In the genomic region with DNA sequence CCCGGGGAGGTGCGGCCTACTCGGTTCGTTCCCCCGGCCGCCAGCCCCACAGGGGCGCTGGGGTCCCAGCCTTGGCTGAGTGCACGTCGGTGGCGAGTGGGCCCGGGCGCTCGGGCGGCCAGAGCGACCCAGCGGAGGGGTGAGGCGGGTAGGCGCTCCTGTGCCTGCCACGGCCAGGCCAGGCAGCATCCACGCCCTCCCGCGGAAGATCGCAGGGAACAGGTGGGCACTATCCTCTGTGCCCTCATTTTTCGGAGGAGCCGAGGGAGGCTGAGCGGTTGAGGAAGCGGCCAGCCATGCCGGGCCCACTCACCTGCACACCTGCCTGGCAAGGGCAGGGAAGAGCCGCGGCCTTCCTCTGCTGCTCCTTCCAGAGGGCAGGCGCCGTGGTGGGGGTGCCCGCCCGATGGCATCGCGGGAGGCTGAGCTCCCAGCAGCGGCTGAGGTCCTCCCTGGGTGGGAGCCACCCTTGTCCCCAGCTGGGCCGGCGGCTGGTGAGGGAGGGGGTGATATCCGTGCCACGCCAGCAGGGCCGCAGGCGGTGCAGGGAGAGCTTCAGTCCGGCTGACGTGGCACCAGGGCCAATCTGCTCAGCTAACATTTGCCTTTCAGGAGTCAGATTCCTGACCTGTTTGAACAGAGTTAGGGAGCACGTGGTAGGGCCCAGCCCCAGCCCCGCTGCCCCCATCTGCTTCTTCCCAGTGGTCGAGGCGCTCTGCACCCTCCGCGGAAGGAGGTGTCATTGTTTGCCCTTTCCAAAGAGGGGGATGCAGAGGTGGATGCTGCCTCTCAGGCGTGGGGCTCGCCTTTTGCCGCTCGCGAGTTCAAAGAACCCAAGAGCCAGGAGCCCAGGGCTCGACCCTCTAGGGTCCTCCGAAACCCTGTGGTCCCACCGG, we compare ENCODE assay signal across 8 cellular contexts. TPM values are rescaled to one million over a fixed set of nuclear protein-coding genes. Genes with fewer than 3 reads are reported as not detected.
DNase-seq lines count a peak whose midpoint lies in the region; ATAC-seq lines count a peak whose summit lies in the region.

No MANE protein-coding gene starts in this region.

- H3K9me3 Mint-ChIP-seq in activated CD4-positive, alpha-beta memory T cell treated with anti-CD3 and anti-CD28 coated beads for 36 hours, result no peaks in the 10 kb centered on the region

- H3K27me3 Mint-ChIP-seq in activated CD4-positive, alpha-beta memory T cell treated with anti-CD3 and anti-CD28 coated beads for 36 hours, result no peaks in the 10 kb centered on the region

- no peak overlapping the region for H3K27ac Mint-ChIP-seq in activated CD4-positive, alpha-beta memory T cell treated with anti-CD3 and anti-CD28 coated beads for 36 hours

- CTCF ChIA-PET in activated CD4-positive, alpha-beta memory T cell treated with anti-CD3 and anti-CD28 coated beads for 36 hours (lab: Charles Lee), result interaction anchor here (0.6 to 9.0 kb wide), 25 partner anchors 39 to 563 kb away, joined by 3 to 106 read pairs (median 4); partner anchors contain the start of gene AGPAT2

- POLR2A ChIA-PET in activated CD4-positive, alpha-beta memory T cell treated with anti-CD3 and anti-CD28 coated beads for 36 hours (lab: Charles Lee), result interaction anchor here (0.6 to 1.3 kb wide), 3 partner anchors 55 to 244 kb away, joined by 3 to 7 read pairs (median 3); no protein-coding TSS in a partner anchor

- peak overlapping the region; percentile 67 for H3K4me3 ChIP-seq in skeletal muscle cell (ENCODE audit: low read depth, low read length)

- DNase-seq in COLO668 (lab: John Stamatoyannopoulos, UW; ENCODE audit: unreplicated experiment) (peak; percentile 69), HT-29 (ENCODE audit: low spot score) (peak; percentile 55), left cardiac atrium (peak; percentile 59), skeletal muscle cell (ENCODE audit: low read depth) (no peak), D341Med (ENCODE audit: low spot score) (no peak)
- DNase-seq in activated CD4-positive, alpha-beta memory T cell treated with anti-CD3 and anti-CD28 coated beads for 36 hours, result no peak

- intact Hi-C loops in activated CD4-positive, alpha-beta memory T cell treated with anti-CD3 and anti-CD28 coated beads for 36 hours (cut with micrococcal nuclease), result loop anchor here (1.0 to 5.0 kb wide), 4 partner anchors 47 to 367 kb away; partner anchors contain the start of genes INPP5E and TMEM250
- intact Hi-C loops in left cardiac atrium (cut with DNase I), result no loop called here

- H3K4me3 Mint-ChIP-seq in activated CD4-positive, alpha-beta memory T cell treated with anti-CD3 and anti-CD28 coated beads for 36 hours, result peak overlapping the region; percentile 50

- H3K4me1 Mint-ChIP-seq in activated CD4-positive, alpha-beta memory T cell treated with anti-CD3 and anti-CD28 coated beads for 36 hours (ENCODE audit: low read depth), result peaks cover 25% of the 10 kb centered on the region

- no peak for ATAC-seq in left cardiac atrium
- no peak for ATAC-seq in GM18519 (IDR thresholded peaks at IDR 0.05; ENCODE audit: low FRiP score, unreplicated experiment)
- ATAC-seq in HG03139 (IDR thresholded peaks at IDR 0.05; ENCODE audit: unreplicated experiment), result no peak

- H3K36me3 Mint-ChIP-seq in activated CD4-positive, alpha-beta memory T cell treated with anti-CD3 and anti-CD28 coated beads for 36 hours, result peaks cover 10% of the 10 kb centered on the region

RNA-seq across cellular contexts. Expression of gene SEC16A, which starts 1.6 kb away (rescaled TPM):
- 37.9 and 43.5 TPM in 2 replicates for total RNA-seq in HT-29 (2014; rRNA removed; shearing (Covaris generic))
- 10 to 100 TPM; 54.1 to 57.0 TPM for total RNA-seq in activated CD4-positive, alpha-beta memory T cell treated with anti-CD3 and anti-CD28 coated beads for 36 hours
- 10 to 100 TPM; 27.4 to 40.8 TPM for total RNA-seq in left cardiac atrium

RNA-seq across cellular contexts. Expression of gene INPP5E, which starts 44.8 kb away (rescaled TPM):
- 15.9 and 16.4 TPM in 2 replicates for total RNA-seq in HT-29 (2014; rRNA removed; shearing (Covaris generic))
- total RNA-seq in activated CD4-positive, alpha-beta memory T cell treated with anti-CD3 and anti-CD28 coated beads for 36 hours, result 10 to 100 TPM; 18.8 to 21.3 TPM
- 10 to 100 TPM in 1 of 2 donors, 1 to 10 TPM in 1; 9.5 to 10.1 TPM for total RNA-seq in left cardiac atrium

Comparison
In these comparisons a context has a peak if more than half of its experiments do, and no peak if none do; other contexts are left out.
1. DNase-seq: peak in COLO668 (single experiment), HT-29 (single experiment) and left cardiac atrium (single experiment); none in activated CD4-positive, alpha-beta memory T cell treated with anti-CD3 and anti-CD28 coated beads for 36 hours (single experiment), skeletal muscle cell (single experiment) and D341Med (single experiment).